In genomic region chr1:172537827-172538391, GRCh38 we compare ENCODE assay signal across 15 cellular contexts. TPM values are rescaled to one million over a fixed set of nuclear protein-coding genes. Genes with fewer than 3 reads are reported as not detected.
A peak's percentile ranks its signal among the peaks of the same experiment; 100 is the strongest.
DNase-seq lines count a peak whose midpoint lies in the region; ATAC-seq, FAIRE-seq and TF ChIP-seq lines count a peak whose summit lies in the region.
"Had no signal": no experiment of that assay in that cellular context is flagged by ENCODE, and none has a peak within 500 bp of the region (broad histone marks: within the 10 kb centered on the region; RNA-seq: fewer than 3 reads in every experiment).

No MANE protein-coding gene starts in this region.

- no peak for TF ChIP-seq RAD21 in GM12878 (IDR thresholded peaks at IDR 0.05; ENCODE audit: insufficient read depth, low read depth, low read length)

- DNase-seq in D721Med (ENCODE audit: insufficient read length, low spot score), result no peak
- no peak for DNase-seq in HFFc6
- no peak for DNase-seq in GM12878 (ENCODE audit: low read depth, low spot score)
- peak; percentile 36 for DNase-seq in iPS-NIHi7 (ENCODE audit: extremely low spot score)
- no peak for DNase-seq in right cardiac atrium
- DNase-seq in body of pancreas, result no peak
- no peak for DNase-seq in GF-D8 (lab: John Stamatoyannopoulos, UW)
- DNase-seq in tibial artery, result no peak
- DNase-seq: activated T-cell treated with anti-CD3 and anti-CD28 coated beads, Interleukin-2, amount 50 U/mL, for 1 hour; AML-193; foreskin melanocyte; left colon; SW 1271 had no signal

- ATAC-seq in GM12878 (no peak), right cardiac atrium (no peak), body of pancreas (no peak)
- ATAC-seq: left colon had no signal

- POLR2A ChIA-PET in GM12878 (lab: Charles Lee), result no interaction called here

- 92% methylated on average over 5 of the region's 5 CpGs for WGBS in GM12878 (ENCODE audit: insufficient coverage, insufficient replicate concordance, low lambda C conversion rate, missing lambda C conversion rate)
- 69% methylated on average over 5 of the region's 5 CpGs for WGBS in right cardiac atrium
- 32 to 61% methylated on average over 5 of the region's 5 CpGs for WGBS in body of pancreas, 2 donors

- CTCF ChIA-PET in GM12878 (lab: Yijun Ruan, JAX), result interaction anchor here (0.6 to 1.3 kb wide), 5 partner anchors 8 to 182 kb away, joined by 3 to 5 read pairs (median 3); no protein-coding TSS in a partner anchor

- H3K9me3 Mint-ChIP-seq in HFFc6, result no peaks in the 10 kb centered on the region

- SMC1A ChIA-PET in GM12878 (lab: Charles Lee; ENCODE audit: uncharacterized antibody, unreplicated experiment), result interaction anchor here (0.6 to 3.9 kb wide), 3 partner anchors 11 to 144 kb away, joined by 3 to 11 read pairs (median 4); no protein-coding TSS in a partner anchor

- no peaks in the 10 kb centered on the region; the same call in 1 of the 2 replicates for H3K27me3 Mint-ChIP-seq in HFFc6 (ENCODE audit: insufficient read depth)

- no TSS peak for BruUV-seq in GM12878 (replicated peaks; lab: Mats Ljungman, UMichigan)

- peak overlapping the region; percentile 11 for H3K27ac Mint-ChIP-seq in HFFc6

- H3K4me3 Mint-ChIP-seq in HFFc6, result no peak overlapping the region

- FAIRE-seq in D721Med (lab: Jason Lieb, UNC), result peak; percentile 71
- FAIRE-seq in GM12878 (lab: Jason Lieb, UNC), result no peak
- FAIRE-seq: GM12892 had no signal

- no peak overlapping the region for H3K9ac ChIP-seq in GM12878 (ENCODE audit: control insufficient read depth, insufficient read depth, low read length)

- no peak for TF ChIP-seq CTCF in D721Med (IDR thresholded peaks at IDR 0.05; ENCODE audit: insufficient read depth, missing control alignments)
- TF ChIP-seq CTCF in HFFc6 (IDR thresholded peaks at IDR 0.05), result no peak
- TF ChIP-seq CTCF in GM12878 (IDR thresholded peaks at IDR 0.05 in 2 of 3, conservative IDR thresholded peaks at IDR 0.05 in 1 of 3; ENCODE audit: control insufficient read depth in 2 of 3, extremely low read depth in 1 of 3, insufficient read depth in 1 of 3, low read depth in 3 of 3, low read length in 3 of 3), result no peak
- TF ChIP-seq CTCF in body of pancreas (IDR thresholded peaks at IDR 0.05), result no peak
- TF ChIP-seq CTCF in tibial artery (IDR thresholded peaks at IDR 0.05), result no peak

- no peaks in the 10 kb centered on the region for H3K27me3 ChIP-seq in GM12878 (replicated peaks in 1 of 2; ENCODE audit: control insufficient read depth in 2 of 2, insufficient read depth in 2 of 2, low read length in 1 of 2)
- H3K27me3 ChIP-seq in right cardiac atrium (ENCODE audit: control insufficient read depth, insufficient read depth), result no peaks in the 10 kb centered on the region
- no peaks in the 10 kb centered on the region for H3K27me3 ChIP-seq in body of pancreas
- no peaks in the 10 kb centered on the region for H3K27me3 ChIP-seq in tibial artery
- H3K27me3 ChIP-seq: ascending aorta had no signal

- peak overlapping the region; percentile 52 for H3K4me3 ChIP-seq in GM12878
- H3K4me3 ChIP-seq in right cardiac atrium (ENCODE audit: low read length), result no peak overlapping the region
- H3K4me3 ChIP-seq in body of pancreas, result no peak overlapping the region
- no peak overlapping the region for H3K4me3 ChIP-seq in tibial artery
- H3K4me3 ChIP-seq: ascending aorta had no signal

- in situ Hi-C loops in GM12878 (cut with MboI), result no loop called here

- TF ChIP-seq EP300 in GM12878 (IDR thresholded peaks at IDR 0.05; ENCODE audit: borderline replicate concordance in 1 of 2, control insufficient read depth in 1 of 2, low read depth in 2 of 2, low read length in 2 of 2), result no peak

- intact Hi-C loops in GM12878 (cut with micrococcal nuclease; ENCODE audit: unreplicated experiment) (no loop called here), right cardiac atrium (cut with DNase I) (loop anchor here in 1 of 4 donors (10.0 kb wide), 1 partner anchor 83 kb away; no protein-coding TSS in a partner anchor), body of pancreas (cut with DNase I) (no loop called here), tibial artery (cut with DNase I; ENCODE audit: low total_unique reads) (loop anchor here (10.0 kb wide), 2 partner anchors 657 to 753 kb away; partner anchors contain the start of gene METTL13)

- peaks cover 11% of the 10 kb centered on the region for H3K36me3 Mint-ChIP-seq in HFFc6 (ENCODE audit: low read depth)

- H3K4me1 Mint-ChIP-seq in HFFc6 (ENCODE audit: low read depth), result peaks cover 61% of the 10 kb centered on the region

- no peak for TF ChIP-seq POLR2A in GM12878 (IDR thresholded peaks at IDR 0.05; ENCODE audit: low read depth, low read length)
- no peak for TF ChIP-seq POLR2A in body of pancreas (IDR thresholded peaks at IDR 0.05)

- peak overlapping the region; percentile 51 for H3K4me2 ChIP-seq in GM12878 (ENCODE audit: control insufficient read depth, insufficient read depth)

- RAD21 ChIA-PET in GM12878 (lab: Charles Lee; ENCODE audit: unreplicated experiment), result no interaction called here

- no peaks in the 10 kb centered on the region for H3K4me1 ChIP-seq in GM12878 (ENCODE audit: control insufficient read depth, insufficient read depth, low read length)
- H3K4me1 ChIP-seq in right cardiac atrium (ENCODE audit: control insufficient read depth, insufficient read depth, low read length), result peaks cover 3% of the 10 kb centered on the region
- peaks cover 66% of the 10 kb centered on the region for H3K4me1 ChIP-seq in body of pancreas
- H3K4me1 ChIP-seq in tibial artery, result peaks cover 0 to 46% (median 23%) of the 10 kb centered on the region in 4 donors

- no peaks in the 10 kb centered on the region; a peak in 1 of 4 replicates for H3K36me3 ChIP-seq in GM12878 (ENCODE audit: control insufficient read depth in 2 of 2, insufficient read depth in 2 of 2, low read length in 1 of 2)
- H3K36me3 ChIP-seq in body of pancreas (replicated peaks in 1 of 2; ENCODE audit: insufficient read depth in 1 of 2, low read depth in 2 of 2), result no peaks in the 10 kb centered on the region
- H3K36me3 ChIP-seq in tibial artery, result no peaks in the 10 kb centered on the region
- H3K36me3 ChIP-seq: ascending aorta had no signal

- H3K27ac ChIP-seq in GM12878 (ENCODE audit: control insufficient read depth, insufficient read depth), result no peak overlapping the region
- no peak overlapping the region for H3K27ac ChIP-seq in right cardiac atrium (ENCODE audit: low read length)
- peak overlapping the region in 2 of 4 donors; percentile 39 to 99 for H3K27ac ChIP-seq in body of pancreas
- H3K27ac ChIP-seq in tibial artery, result no peak overlapping the region
- H3K27ac ChIP-seq: ascending aorta had no signal

- H2AFZ ChIP-seq in GM12878 (ENCODE audit: control insufficient read depth, low read depth, low read length), result no peak overlapping the region

- H4K20me1 ChIP-seq in GM12878 (ENCODE audit: control insufficient read depth, insufficient read depth), result no peaks in the 10 kb centered on the region

- peaks cover 79% of the 10 kb centered on the region for H3K79me2 ChIP-seq in GM12878 (ENCODE audit: control insufficient read depth, insufficient read depth, low read length)

- H3K9me3 ChIP-seq in GM12878 (replicated peaks; ENCODE audit: control insufficient read depth, insufficient read depth, low read length), result no peaks in the 10 kb centered on the region
- H3K9me3 ChIP-seq in right cardiac atrium (ENCODE audit: control insufficient read depth, low read length), result no peaks in the 10 kb centered on the region
- H3K9me3 ChIP-seq in body of pancreas, result no peaks in the 10 kb centered on the region
- no peaks in the 10 kb centered on the region for H3K9me3 ChIP-seq in tibial artery
- H3K9me3 ChIP-seq: ascending aorta had no signal

TF ChIP-seq in GM12878, 131 proteins besides CTCF, POLR2A, EP300 and RAD21 (continues in another document):
- TF ChIP-seq RELA (IDR thresholded peaks at IDR 0.05; ENCODE audit: borderline replicate concordance, partially characterized antibody), result no peak
- no peak for TF ChIP-seq NKRF (conservative IDR thresholded peaks at IDR 0.05)
- TF ChIP-seq KAT2A (conservative IDR thresholded peaks at IDR 0.05; ENCODE audit: control insufficient read depth, low read depth, low read length), result no peak
- TF ChIP-seq SPI1 (IDR thresholded peaks at IDR 0.05; ENCODE audit: borderline replicate concordance, insufficient read depth, low read depth, low read length), result no peak
- no peak for TF ChIP-seq SREBF2 (IDR thresholded peaks at IDR 0.05; ENCODE audit: low read length)

RNA-seq across cellular contexts. Expression of gene SUCO, which starts 5.0 kb away (rescaled TPM):
- 10 to 100 TPM; 33.9 to 45.2 (median 37.1) TPM for total RNA-seq in HFFc6 (2021; fragmentation: NEBNext Ultra II Directional; extraction: Animal tissue kit (Norgen Biotek cat#: 25700))
- 95.0 and 95.3 TPM in 2 replicates for total RNA-seq in GM12878 (2013; cell fraction: nucleolus; rRNA removed)
- total RNA-seq in GM12878 (2014; rRNA removed) (7.6 and 10.7 TPM in 2 replicates), GM12878 (2014; rRNA removed; fragmentation: Illumina TruSeq; extraction: Trizol) (13.5 TPM in 2 replicates), GM12878 (2021) (10.8 and 13.0 TPM in 2 replicates), right cardiac atrium (10 to 100 TPM; 31.4 to 36.1 (median 32.0) TPM), body of pancreas (10 to 100 TPM; 61.0 to 68.6 TPM)
- polyA plus RNA-seq in GM12878 (2011; ENCODE audit: low read depth), result 5.3 TPM
- polyA plus RNA-seq in GM12878 (2011; rRNA removed) (15.3 and 28.1 TPM in 2 replicates), GM12878 (2014; fragmentation: Illumina TruSeq; extraction: Trizol) (10.6 and 13.8 TPM in 2 replicates), GM12878 (2014; fragmentation: Nextera tagmentation; extraction: Ambion mirVana) (1 to 10 TPM; 1.7 to 2.6 TPM), GM12878 (2014; rRNA removed) (6.1 and 8.3 TPM in 2 replicates), GM12878 (2016; fragmentation: Nextera tagmentation; extraction: Ambion mirVana) (1 to 10 TPM; 6.5 to 8.6 TPM), right cardiac atrium (10.3 TPM)
- 3.6 and 3.7 TPM in 2 replicates for polyA plus RNA-seq in GM12878 (2011; cell fraction: cytosol; rRNA removed)
- 21.5 and 24.0 TPM in 2 replicates for polyA plus RNA-seq in GM12878 (2011; cell fraction: nucleus; rRNA removed)
- 8.6 and 10.5 TPM in 2 replicates for polyA plus RNA-seq in GM12878 (2012)
- polyA minus RNA-seq in GM12878 (2011; rRNA and poly(A)+ RNA removed), result 22.3 and 24.7 TPM in 2 replicates
- 13.8 and 16.5 TPM in 2 replicates for polyA minus RNA-seq in GM12878 (2011; cell fraction: cytosol; rRNA and poly(A)+ RNA removed)
- 23.5 and 46.6 TPM in 2 replicates for polyA minus RNA-seq in GM12878 (2011; cell fraction: nucleus; rRNA and poly(A)+ RNA removed)
